ENCODE assay signal across 2 cellular contexts in the genomic region with DNA sequence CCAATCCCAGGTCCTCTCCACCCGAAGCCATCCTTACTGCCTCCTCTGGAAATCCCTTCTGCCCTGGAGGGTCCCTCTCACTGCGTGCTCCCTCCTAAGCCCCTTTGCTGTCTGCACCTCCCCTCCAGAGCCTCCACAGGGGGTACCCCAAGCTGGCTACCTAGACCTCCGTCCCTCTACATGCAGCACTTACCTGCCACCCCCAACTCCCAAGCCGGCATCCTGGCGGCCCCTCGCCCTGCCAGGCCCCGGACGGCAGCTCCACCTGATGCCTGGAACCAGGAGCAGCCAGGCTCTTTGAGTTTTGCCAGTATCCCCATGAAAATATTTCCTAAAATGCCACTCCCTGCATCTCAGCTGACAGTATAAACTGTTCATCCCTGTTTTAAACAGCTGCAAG.
TF ChIP-seq lines count a peak whose summit lies in the region.

No MANE protein-coding gene starts in this region.

TF ChIP-seq in IMR-90, 13 proteins besides CTCF, POLR2A, EP300 and RAD21 (continued from another document):
- no peak for TF ChIP-seq CEBPB (IDR thresholded peaks at IDR 0.05; ENCODE audit: low read depth, low read length)
- TF ChIP-seq RCOR1 (IDR thresholded peaks at IDR 0.05; ENCODE audit: insufficient replicate concordance, low read length) = no peak
- TF ChIP-seq CHD1 (IDR thresholded peaks at IDR 0.05; ENCODE audit: low read depth, low read length) = no peak
- TF ChIP-seq, protein P1, sequence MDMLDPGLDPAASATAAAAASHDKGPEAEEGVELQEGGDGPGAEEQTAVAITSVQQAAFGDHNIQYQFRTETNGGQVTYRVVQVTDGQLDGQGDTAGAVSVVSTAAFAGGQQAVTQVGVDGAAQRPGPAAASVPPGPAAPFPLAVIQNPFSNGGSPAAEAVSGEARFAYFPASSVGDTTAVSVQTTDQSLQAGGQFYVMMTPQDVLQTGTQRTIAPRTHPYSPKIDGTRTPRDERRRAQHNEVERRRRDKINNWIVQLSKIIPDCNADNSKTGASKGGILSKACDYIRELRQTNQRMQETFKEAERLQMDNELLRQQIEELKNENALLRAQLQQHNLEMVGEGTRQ (IDR thresholded peaks at IDR 0.05; ENCODE audit: low read depth, low read length) = no peak
- TF ChIP-seq, protein P2, sequence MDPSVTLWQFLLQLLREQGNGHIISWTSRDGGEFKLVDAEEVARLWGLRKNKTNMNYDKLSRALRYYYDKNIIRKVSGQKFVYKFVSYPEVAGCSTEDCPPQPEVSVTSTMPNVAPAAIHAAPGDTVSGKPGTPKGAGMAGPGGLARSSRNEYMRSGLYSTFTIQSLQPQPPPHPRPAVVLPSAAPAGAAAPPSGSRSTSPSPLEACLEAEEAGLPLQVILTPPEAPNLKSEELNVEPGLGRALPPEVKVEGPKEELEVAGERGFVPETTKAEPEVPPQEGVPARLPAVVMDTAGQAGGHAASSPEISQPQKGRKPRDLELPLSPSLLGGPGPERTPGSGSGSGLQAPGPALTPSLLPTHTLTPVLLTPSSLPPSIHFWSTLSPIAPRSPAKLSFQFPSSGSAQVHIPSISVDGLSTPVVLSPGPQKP (IDR thresholded peaks at IDR 0.05; ENCODE audit: borderline replicate concordance, low read depth, low read length) = no peak
- no peak for TF ChIP-seq MAFK (IDR thresholded peaks at IDR 0.05; ENCODE audit: low read depth, low read length)
- TF ChIP-seq MAZ (IDR thresholded peaks at IDR 0.05; ENCODE audit: borderline replicate concordance, low read depth, low read length) = no peak
- TF ChIP-seq NFE2L2 (IDR thresholded peaks at IDR 0.05; ENCODE audit: low read depth, low read length) = no peak

TF ChIP-seq in HEK293T, 16 proteins besides CTCF, POLR2A, EP300 and RAD21 (continued from another document):
- TF ChIP-seq, protein P3, sequence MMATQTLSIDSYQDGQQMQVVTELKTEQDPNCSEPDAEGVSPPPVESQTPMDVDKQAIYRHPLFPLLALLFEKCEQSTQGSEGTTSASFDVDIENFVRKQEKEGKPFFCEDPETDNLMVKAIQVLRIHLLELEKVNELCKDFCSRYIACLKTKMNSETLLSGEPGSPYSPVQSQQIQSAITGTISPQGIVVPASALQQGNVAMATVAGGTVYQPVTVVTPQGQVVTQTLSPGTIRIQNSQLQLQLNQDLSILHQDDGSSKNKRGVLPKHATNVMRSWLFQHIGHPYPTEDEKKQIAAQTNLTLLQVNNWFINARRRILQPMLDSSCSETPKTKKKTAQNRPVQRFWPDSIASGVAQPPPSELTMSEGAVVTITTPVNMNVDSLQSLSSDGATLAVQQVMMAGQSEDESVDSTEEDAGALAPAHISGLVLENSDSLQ (IDR thresholded peaks at IDR 0.05) = no peak
- TF ChIP-seq NFRKB (IDR thresholded peaks at IDR 0.05) (no peak), SUZ12 (IDR thresholded peaks at IDR 0.05) (no peak), ZNF384 (IDR thresholded peaks at IDR 0.05) (no peak)
